In the genomic region with DNA sequence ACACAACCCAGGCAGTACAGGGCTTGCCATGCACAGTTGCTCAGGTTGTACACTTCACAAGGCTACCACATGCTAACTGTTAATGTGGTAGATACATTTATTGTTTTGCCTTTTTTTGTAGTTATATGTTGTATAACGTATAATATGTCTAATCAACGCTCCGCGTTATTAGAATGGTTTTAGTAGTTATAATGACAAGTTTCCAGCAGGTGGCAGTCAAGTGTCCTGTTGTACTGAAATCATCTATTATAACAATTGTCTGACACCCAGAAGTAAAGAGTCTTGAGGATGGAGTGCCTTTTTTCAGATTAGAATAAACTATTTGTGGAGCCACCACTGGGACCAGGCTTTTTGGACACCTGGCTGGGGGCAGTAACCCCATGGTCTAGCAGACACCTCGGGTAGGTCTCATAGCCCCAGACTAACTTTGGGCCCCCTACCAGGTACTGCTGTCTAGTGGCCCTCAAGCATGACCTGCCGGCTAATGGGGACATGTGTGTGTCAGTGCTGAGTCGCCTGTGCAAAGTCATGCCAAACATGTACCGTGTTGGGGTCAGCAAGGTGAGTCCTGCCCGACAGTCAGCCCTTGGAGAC, we compare ENCODE assay signal across 8 cellular contexts. TPM values are rescaled to one million over a fixed set of nuclear protein-coding genes. Genes with fewer than 3 reads are reported as not detected.
A peak's percentile ranks its signal among the peaks of the same experiment; 100 is the strongest.
DNase-seq lines count a peak whose midpoint lies in the region; ATAC-seq and TF ChIP-seq lines count a peak whose summit lies in the region.

No MANE protein-coding gene starts in this region.

- H3K36me3 Mint-ChIP-seq in activated CD4-positive, alpha-beta T cell treated with anti-CD3 and anti-CD28 coated beads, Interleukin-2, amount 10 ng/mL, durations not matched to agents 24 days and 14 days (ENCODE audit: low read depth), result no peaks in the 10 kb centered on the region
- no peaks in the 10 kb centered on the region for H3K36me3 Mint-ChIP-seq in osteocyte (ENCODE audit: unreplicated experiment)

- no peaks in the 10 kb centered on the region for H3K4me1 Mint-ChIP-seq in activated CD4-positive, alpha-beta T cell treated with anti-CD3 and anti-CD28 coated beads, Interleukin-2, amount 10 ng/mL, durations not matched to agents 24 days and 14 days
- no peaks in the 10 kb centered on the region for H3K4me1 Mint-ChIP-seq in osteocyte (ENCODE audit: unreplicated experiment)

- H3K27ac Mint-ChIP-seq in activated CD4-positive, alpha-beta T cell treated with anti-CD3 and anti-CD28 coated beads, Interleukin-2, amount 10 ng/mL, durations not matched to agents 24 days and 14 days, result no peak overlapping the region
- H3K27ac Mint-ChIP-seq in osteocyte (ENCODE audit: unreplicated experiment), result no peak overlapping the region

- no peaks in the 10 kb centered on the region for H3K27me3 Mint-ChIP-seq in activated CD4-positive, alpha-beta T cell treated with anti-CD3 and anti-CD28 coated beads, Interleukin-2, amount 10 ng/mL, durations not matched to agents 24 days and 14 days
- no peaks in the 10 kb centered on the region for H3K27me3 Mint-ChIP-seq in osteocyte (ENCODE audit: unreplicated experiment)

- TF ChIP-seq CTCF in fibroblast of pulmonary artery (IDR thresholded peaks at IDR 0.05; ENCODE audit: low read length, missing control alignments) (peak; percentile 57), osteocyte (IDR thresholded peaks at IDR 0.05) (peak; percentile 69)

- ATAC-seq in GM18870 (IDR thresholded peaks at IDR 0.05; ENCODE audit: unreplicated experiment), result no peak

- H3K9me3 Mint-ChIP-seq in activated CD4-positive, alpha-beta T cell treated with anti-CD3 and anti-CD28 coated beads, Interleukin-2, amount 10 ng/mL, durations not matched to agents 24 days and 14 days, result no peaks in the 10 kb centered on the region
- no peaks in the 10 kb centered on the region for H3K9me3 Mint-ChIP-seq in osteocyte (ENCODE audit: unreplicated experiment)

- H3K4me3 Mint-ChIP-seq in activated CD4-positive, alpha-beta T cell treated with anti-CD3 and anti-CD28 coated beads, Interleukin-2, amount 10 ng/mL, durations not matched to agents 24 days and 14 days, result no peak overlapping the region
- no peak overlapping the region for H3K4me3 Mint-ChIP-seq in osteocyte (ENCODE audit: unreplicated experiment)

- intact Hi-C loops in activated CD4-positive, alpha-beta T cell treated with anti-CD3 and anti-CD28 coated beads, Interleukin-2, amount 10 ng/mL, durations not matched to agents 24 days and 14 days (cut with micrococcal nuclease), result loop anchor here (1.0 to 5.0 kb wide), 2 partner anchors 42 to 86 kb away; a partner anchor contains a TSS

- DNase-seq in AG08396 (ENCODE audit: low spot score) (peak; percentile 70), GM04504 (ENCODE audit: low read depth) (peak; percentile 23), NCI-H1930 (lab: John Stamatoyannopoulos, UW) (peak; percentile 8 to 40), fibroblast of pulmonary artery (ENCODE audit: low read depth) (peak; percentile 70), osteocyte (ENCODE audit: extremely low spot score, unreplicated experiment) (no peak), iPS-NIHi7 (ENCODE audit: extremely low spot score) (no peak)
- peak; percentile 84 for DNase-seq in activated CD4-positive, alpha-beta T cell treated with anti-CD3 and anti-CD28 coated beads, Interleukin-2, amount 10 ng/mL, durations not matched to agents 24 days and 14 days

- no peak overlapping the region for H3K4me3 ChIP-seq in fibroblast of pulmonary artery (replicated peaks; ENCODE audit: low read depth, low read length)

RNA-seq across cellular contexts. Expression of a gene that starts 32.8 kb away (rescaled TPM):
- total RNA-seq in activated CD4-positive, alpha-beta T cell treated with anti-CD3 and anti-CD28 coated beads, Interleukin-2, amount 10 ng/mL, durations not matched to agents 24 days and 14 days, result 0.38 and 0.70 TPM in 2 replicates
- 0.21 and 0.37 TPM in 2 replicates for total RNA-seq in osteocyte

RNA-seq across cellular contexts. Expression of a gene that starts 42.3 kb away (rescaled TPM):
- 158 and 162 TPM in 2 replicates for total RNA-seq in activated CD4-positive, alpha-beta T cell treated with anti-CD3 and anti-CD28 coated beads, Interleukin-2, amount 10 ng/mL, durations not matched to agents 24 days and 14 days
- 89.4 and 95.9 TPM in 2 replicates for total RNA-seq in osteocyte

RNA-seq across cellular contexts. Expression of a gene that starts 53.6 kb away (rescaled TPM):
- total RNA-seq in activated CD4-positive, alpha-beta T cell treated with anti-CD3 and anti-CD28 coated beads, Interleukin-2, amount 10 ng/mL, durations not matched to agents 24 days and 14 days, result 60.8 and 64.3 TPM in 2 replicates
- total RNA-seq in osteocyte, result 40.8 and 41.2 TPM in 2 replicates

Comparison
In these comparisons a context has a peak if more than half of its experiments do, and no peak if none do; other contexts are left out.
1. DNase-seq: peak in AG08396 (single experiment), GM04504 (single experiment), NCI-H1930 (2 of 2), activated CD4-positive, alpha-beta T cell treated with anti-CD3 and anti-CD28 coated beads, Interleukin-2, amount 10 ng/mL, durations not matched to agents 24 days and 14 days (single experiment) and fibroblast of pulmonary artery (single experiment); none in osteocyte (single experiment) and iPS-NIHi7 (single experiment).